Comparison of ENCODE assay signal across 1 cellular context in the genomic region with DNA sequence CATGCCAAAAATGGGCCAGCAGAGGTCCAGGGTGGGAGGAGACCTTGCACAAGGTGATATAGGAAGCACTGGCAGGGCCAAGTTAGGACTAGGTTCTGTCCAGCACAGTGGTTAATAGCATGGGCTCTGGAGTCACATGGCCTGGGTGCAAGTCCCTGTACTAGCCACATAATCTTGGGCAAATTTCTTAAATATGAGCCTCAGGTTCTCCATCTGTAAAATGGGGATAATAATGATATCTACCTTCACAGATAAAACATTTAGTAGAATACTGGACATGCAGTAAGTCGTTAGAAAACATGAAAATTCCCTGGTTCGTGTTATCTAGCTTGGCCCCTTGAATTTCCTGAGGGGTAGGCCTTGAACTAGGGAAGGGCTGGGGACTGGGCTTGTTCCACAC.
TF ChIP-seq lines count a peak whose summit lies in the region.

No MANE protein-coding gene starts in this region.

TF ChIP-seq in K562, 482 proteins besides CTCF, POLR2A, EP300 and RAD21:
- TF ChIP-seq PURB (CRISPR knock-in tag; IDR thresholded peaks at IDR 0.05; ENCODE audit: low read depth): no peak
- peak; percentile 74 for TF ChIP-seq RBM25 (IDR thresholded peaks at IDR 0.05; ENCODE audit: low read depth, low read length, severe bottlenecking)
- 0 out of 2 replicates have a peak, but pooled peaks have one; percentile 32 for TF ChIP-seq POLR2AphosphoS2 (IDR thresholded peaks at IDR 0.05; ENCODE audit: low read length)
- no peak for TF ChIP-seq ZNF707 (CRISPR knock-in tag; conservative IDR thresholded peaks at IDR 0.05)
- no peak for TF ChIP-seq LEF1 (IDR thresholded peaks at IDR 0.05)
